Comparison of ENCODE assay signal across 18 cellular contexts in genomic region chr10:78755877-78756455, GRCh38.
A peak's percentile ranks its signal among the peaks of the same experiment; 100 is the strongest.
DNase-seq lines count a peak whose midpoint lies in the region; ATAC-seq, FAIRE-seq and TF ChIP-seq lines count a peak whose summit lies in the region.
"Had no signal": no experiment of that assay in that cellular context is flagged by ENCODE, and none has a peak within 500 bp of the region (broad histone marks: within the 10 kb centered on the region; RNA-seq: fewer than 3 reads in every experiment).

No MANE protein-coding gene starts in this region.

- no peak overlapping the region for H3K23ac ChIP-seq in neuronal stem cell (ENCODE audit: low read depth, low read length, poor library complexity)

- ATAC-seq in HepG2 (no peak), right lobe of liver (no peak), right cardiac atrium (no peak)
- ATAC-seq: WTC11 had no signal

- peak overlapping the region; percentile 71 for H2BK15ac ChIP-seq in neuronal stem cell (ENCODE audit: low read length)

- no peak overlapping the region for H3K4ac ChIP-seq in neuronal stem cell (ENCODE audit: low read length)

- TF ChIP-seq EP300 in HepG2 (IDR thresholded peaks at IDR 0.05; ENCODE audit: low read depth in 2 of 2, low read length in 2 of 2) (no peak), HepG2 (CRISPR knock-in tag; IDR thresholded peaks at IDR 0.05; ENCODE audit: borderline replicate concordance) (no peak)

- intact Hi-C loops in HepG2 (cut with micrococcal nuclease; ENCODE audit: unreplicated experiment): no loop called here
- intact Hi-C loops in right lobe of liver (cut with DNase I): no loop called here
- intact Hi-C loops in vagina (cut with DNase I): no loop called here
- intact Hi-C loops in right cardiac atrium (cut with DNase I): no loop called here

- no peak for TF ChIP-seq POLR2A in HepG2 (IDR thresholded peaks at IDR 0.05; ENCODE audit: insufficient read depth in 1 of 2, low read depth in 2 of 2, low read length in 2 of 2)
- TF ChIP-seq POLR2A in right lobe of liver (IDR thresholded peaks at IDR 0.05): no peak
- no peak for TF ChIP-seq POLR2A in vagina (IDR thresholded peaks at IDR 0.05)

- H2BK12ac ChIP-seq in neuronal stem cell (ENCODE audit: low read length): no peak overlapping the region

- 38% methylated on average over 3 of the region's 3 CpGs for WGBS in HepG2 (ENCODE audit: low lambda C conversion rate)
- 62% methylated on average over 3 of the region's 3 CpGs for WGBS in right lobe of liver (ENCODE audit: insufficient coverage, low coverage, low lambda C conversion rate, missing lambda C conversion rate)
- no CpG with 5 or more reads among the region's 3 CpGs for WGBS in neuronal stem cell (ENCODE audit: extremely low coverage in 2 of 2, insufficient read length in 2 of 2, insufficient replicate concordance in 1 of 2), 2 donors
- 81% methylated on average over 3 of the region's 3 CpGs for WGBS in right cardiac atrium

- H2BK5ac ChIP-seq in neuronal stem cell (ENCODE audit: low read length): no peak overlapping the region

- H3K9ac ChIP-seq in HepG2 (ENCODE audit: insufficient read depth, low read depth, low read length) (no peak overlapping the region), neuronal stem cell (ENCODE audit: low read depth, low read length, poor library complexity) (no peak overlapping the region)

- H4K91ac ChIP-seq in neuronal stem cell (ENCODE audit: low read depth, low read length, poor library complexity): no peak overlapping the region

- no peak for FAIRE-seq in HepG2 (lab: Jason Lieb, UNC)

- no peak overlapping the region for H3K18ac ChIP-seq in neuronal stem cell (ENCODE audit: low read length)

- peaks cover 0 to 6% of the 10 kb centered on the region in 2 experiments; a peak in 1 of 5 replicates for H3K27me3 ChIP-seq in HepG2 (ENCODE audit: control insufficient read depth in 1 of 2, insufficient read depth in 2 of 2, low read length in 2 of 2)
- no peaks in the 10 kb centered on the region for H3K27me3 ChIP-seq in right lobe of liver
- no peaks in the 10 kb centered on the region for H3K27me3 ChIP-seq in neuronal stem cell (ENCODE audit: control insufficient read depth in 3 of 3, insufficient read depth in 3 of 3, low read depth in 1 of 3, low read length in 3 of 3)
- no peaks in the 10 kb centered on the region for H3K27me3 ChIP-seq in vagina
- no peaks in the 10 kb centered on the region for H3K27me3 ChIP-seq in right cardiac atrium (ENCODE audit: control insufficient read depth, insufficient read depth)
- H3K27me3 ChIP-seq: dorsolateral prefrontal cortex, tibial nerve had no signal

- H2AFZ ChIP-seq in HepG2 (ENCODE audit: low read length) (no peak overlapping the region), neuronal stem cell (ENCODE audit: low read length) (no peak overlapping the region)

- H4K8ac ChIP-seq in neuronal stem cell (ENCODE audit: low read depth, low read length): no peak overlapping the region

- H4K20me1 ChIP-seq in HepG2 (ENCODE audit: insufficient read depth, low read length): no peaks in the 10 kb centered on the region

- no peaks in the 10 kb centered on the region for H3K79me2 ChIP-seq in HepG2 (ENCODE audit: insufficient read depth, low read length)

- BruUV-seq in HepG2 (replicated peaks; lab: Mats Ljungman, UMichigan): no TSS peak

- H3K4me2 ChIP-seq in HepG2 (ENCODE audit: low read depth, low read length) (no peak overlapping the region), neuronal stem cell (ENCODE audit: insufficient read depth, low read length, poor library complexity, severe bottlenecking) (no peak overlapping the region)

- TF ChIP-seq RAD21 in HepG2 (CRISPR knock-in tag; IDR thresholded peaks at IDR 0.05): no peak

- in situ Hi-C loops in HepG2 (cut with HindIII; ENCODE audit: extremely low pct_ligation_motif_present, low pct_unique_long_range_greater_than_20kb): no loop called here

- H3K27ac ChIP-seq in HepG2 (ENCODE audit: extremely low read length, insufficient read depth, low read length) (no peak overlapping the region), right lobe of liver (no peak overlapping the region), caudate nucleus (ENCODE audit: low read depth, low read length) (peak overlapping the region; percentile 77), neuronal stem cell (replicated peaks; ENCODE audit: low read length) (no peak overlapping the region), vagina (peak overlapping the region; percentile 81), right cardiac atrium (ENCODE audit: low read length) (no peak overlapping the region)
- H3K27ac ChIP-seq: lower lobe of right lung had no signal

- DNase-seq in HepG2 (ENCODE audit: low spot score) (no peak), right lobe of liver (no peak), caudate nucleus (lab: John Stamatoyannopoulos, UW) (peak in 3 of 61 donors; percentile 5 to 21 (median 14)), neuronal stem cell (ENCODE audit: low spot score) (no peak), vagina (ENCODE audit: extremely low spot score in 2 of 2) (no peak), cerebellum (ENCODE audit: low spot score) (no peak), right cardiac atrium (no peak)
- no peak for DNase-seq in activated naive CD4-positive, alpha-beta T cell (lab: John Stamatoyannopoulos, UW)
- DNase-seq: CD4-positive, alpha-beta memory T cell; DMS79; erythroblast; SHP77 treated with DMSO at 0.1 percent for 48 hours; T-helper 2 cell had no signal

- H2BK120ac ChIP-seq in neuronal stem cell (ENCODE audit: low read depth, low read length): no peak overlapping the region

- no peak overlapping the region for H2AK5ac ChIP-seq in neuronal stem cell (ENCODE audit: low read depth, low read length)

- no peak overlapping the region for H3K14ac ChIP-seq in neuronal stem cell (ENCODE audit: low read length)

- peaks cover 49% of the 10 kb centered on the region for H3K4me1 ChIP-seq in HepG2 (ENCODE audit: insufficient read depth, low read length)
- H3K4me1 ChIP-seq in right lobe of liver: peaks cover 0 to 20% (median 7%) of the 10 kb centered on the region in 4 donors
- H3K4me1 ChIP-seq in neuronal stem cell (ENCODE audit: control insufficient read depth in 2 of 2, insufficient read depth in 1 of 2, low read depth in 1 of 2, low read length in 2 of 2): peaks cover 21 to 35% of the 10 kb centered on the region in 2 donors
- peaks cover 33% of the 10 kb centered on the region for H3K4me1 ChIP-seq in vagina
- H3K4me1 ChIP-seq in right cardiac atrium (ENCODE audit: control insufficient read depth, insufficient read depth, low read length): peaks cover 8% of the 10 kb centered on the region

- H3K36me3 ChIP-seq in HepG2 (replicated peaks in 1 of 2; ENCODE audit: control insufficient read depth in 1 of 2, insufficient read depth in 2 of 2, low read length in 2 of 2): no peaks in the 10 kb centered on the region
- no peaks in the 10 kb centered on the region for H3K36me3 ChIP-seq in right lobe of liver
- H3K36me3 ChIP-seq in neuronal stem cell (replicated peaks in 1 of 2; ENCODE audit: control insufficient read depth in 2 of 2, insufficient read depth in 2 of 2, low read length in 2 of 2): no peaks in the 10 kb centered on the region
- no peaks in the 10 kb centered on the region for H3K36me3 ChIP-seq in vagina
- H3K36me3 ChIP-seq: lower lobe of right lung, tibial nerve had no signal

- CTCF ChIA-PET in HepG2 (lab: Yijun Ruan, JAX; ENCODE audit: low intra/inter-chr PET ratio, low total read pairs): no interaction called here

- no peak for TF ChIP-seq CTCF in HepG2 (CRISPR knock-in tag; IDR thresholded peaks at IDR 0.05)
- no peak for TF ChIP-seq CTCF in right lobe of liver (IDR thresholded peaks at IDR 0.05)
- no peak for TF ChIP-seq CTCF in vagina (IDR thresholded peaks at IDR 0.05)

- H3K79me1 ChIP-seq in neuronal stem cell (ENCODE audit: low read depth, low read length): no peaks in the 10 kb centered on the region

- no peaks in the 10 kb centered on the region for H3K9me3 ChIP-seq in HepG2 (ENCODE audit: low read length)
- no peaks in the 10 kb centered on the region for H3K9me3 ChIP-seq in right lobe of liver
- H3K9me3 ChIP-seq in neuronal stem cell (replicated peaks in 1 of 2; ENCODE audit: control insufficient read depth in 2 of 2, insufficient read depth in 1 of 2, low read depth in 1 of 2, low read length in 2 of 2): no peaks in the 10 kb centered on the region
- no peaks in the 10 kb centered on the region for H3K9me3 ChIP-seq in vagina
- no peaks in the 10 kb centered on the region for H3K9me3 ChIP-seq in right cardiac atrium (ENCODE audit: control insufficient read depth, low read length)
- H3K9me3 ChIP-seq: lower lobe of right lung, psoas muscle, tibial nerve had no signal

- POLR2A ChIA-PET in HepG2 (lab: Yijun Ruan, JAX): no interaction called here

- no peak overlapping the region for H3K4me3 ChIP-seq in HepG2 (replicated peaks in 1 of 3; ENCODE audit: insufficient read depth in 1 of 3, low read depth in 2 of 3, low read length in 3 of 3)
- H3K4me3 ChIP-seq in right lobe of liver: no peak overlapping the region
- H3K4me3 ChIP-seq in neuronal stem cell (ENCODE audit: low read length in 2 of 2): no peak overlapping the region
- no peak overlapping the region for H3K4me3 ChIP-seq in vagina
- H3K4me3 ChIP-seq in right cardiac atrium (ENCODE audit: low read length): no peak overlapping the region
- H3K4me3 ChIP-seq: dorsolateral prefrontal cortex, lower lobe of right lung, psoas muscle, tibial nerve had no signal

Comparison
In these comparisons a context has a peak if more than half of its experiments do, and no peak if none do; other contexts are left out.
1. H3K27ac ChIP-seq: peak in caudate nucleus (single experiment) and vagina (single experiment); none in HepG2 (single experiment), right lobe of liver (0 of 3), neuronal stem cell (single experiment) and right cardiac atrium (single experiment).